Comparison of ENCODE assay signal across 8 cellular contexts in genomic region chr19:16326401-16327130, GRCh38. TPM values are rescaled to one million over a fixed set of nuclear protein-coding genes. Genes with fewer than 3 reads are reported as not detected.
DNase-seq lines count a peak whose midpoint lies in the region; ATAC-seq lines count a peak whose summit lies in the region.

No MANE protein-coding gene starts in this region.

- H3K27ac Mint-ChIP-seq in activated naive CD4-positive, alpha-beta T cell treated with anti-CD3 and anti-CD28 coated beads, Interleukin-2, amount 50 U/mL, for 24 hours, result peak overlapping the region; percentile 71

- H3K4me1 Mint-ChIP-seq in activated naive CD4-positive, alpha-beta T cell treated with anti-CD3 and anti-CD28 coated beads, Interleukin-2, amount 50 U/mL, for 24 hours, result peaks cover 69% of the 10 kb centered on the region

- no peaks in the 10 kb centered on the region for H3K27me3 Mint-ChIP-seq in activated naive CD4-positive, alpha-beta T cell treated with anti-CD3 and anti-CD28 coated beads, Interleukin-2, amount 50 U/mL, for 24 hours

- H3K4me3 Mint-ChIP-seq in activated naive CD4-positive, alpha-beta T cell treated with anti-CD3 and anti-CD28 coated beads, Interleukin-2, amount 50 U/mL, for 24 hours, result peak overlapping the region; percentile 85

- H3K36me3 Mint-ChIP-seq in activated naive CD4-positive, alpha-beta T cell treated with anti-CD3 and anti-CD28 coated beads, Interleukin-2, amount 50 U/mL, for 24 hours, result peaks cover 14% of the 10 kb centered on the region

- no peak for ATAC-seq in stimulated activated naive CD8-positive, alpha-beta T cell treated with anti-CD3 and anti-CD28 coated beads, Interleukin-15, Interleukin-2, amounts not matched to agents 100 U/mL and 50 U/mL, for 24 hours
- ATAC-seq in GM21423 (IDR thresholded peaks at IDR 0.05; ENCODE audit: unreplicated experiment), result no peak

- peak overlapping the region; percentile 3; the same call in 1 of the 2 replicates for H3K4me3 ChIP-seq in Jurkat, Clone E6-1 (ENCODE audit: low read length)

- H3K9me3 Mint-ChIP-seq in activated naive CD4-positive, alpha-beta T cell treated with anti-CD3 and anti-CD28 coated beads, Interleukin-2, amount 50 U/mL, for 24 hours, result no peaks in the 10 kb centered on the region

- no peak for DNase-seq in Jurkat, Clone E6-1 (ENCODE audit: low read depth, low spot score)
- peak; percentile 53 for DNase-seq in iPS-NIHi7 (ENCODE audit: extremely low spot score)
- peak; percentile 29 for DNase-seq in stimulated activated naive CD8-positive, alpha-beta T cell treated with anti-CD3 and anti-CD28 coated beads, Interleukin-15, Interleukin-2, amounts not matched to agents 100 U/mL and 50 U/mL, for 24 hours
- DNase-seq in AG08395 (ENCODE audit: low spot score), result no peak
- DNase-seq in nucleus accumbens (lab: John Stamatoyannopoulos, UW), result no peak
- no peak for DNase-seq in DMS53 (lab: John Stamatoyannopoulos, UW)

RNA-seq across cellular contexts. Expression of gene KLF2, which starts 1.9 kb away (rescaled TPM):
- 22.6 TPM for polyA plus RNA-seq in Jurkat, Clone E6-1 (2012; ENCODE audit: insufficient read depth, insufficient read length)

Comparison
In these comparisons a context has a peak if more than half of its experiments do, and no peak if none do; other contexts are left out.
1. DNase-seq: peak in iPS-NIHi7 (single experiment) and stimulated activated naive CD8-positive, alpha-beta T cell treated with anti-CD3 and anti-CD28 coated beads, Interleukin-15, Interleukin-2, amounts not matched to agents 100 U/mL and 50 U/mL, for 24 hours (single experiment); none in Jurkat, Clone E6-1 (single experiment), AG08395 (single experiment), nucleus accumbens (0 of 56) and DMS53 (single experiment).